ENCODE assay signal across 25 cellular contexts in the genomic region with DNA sequence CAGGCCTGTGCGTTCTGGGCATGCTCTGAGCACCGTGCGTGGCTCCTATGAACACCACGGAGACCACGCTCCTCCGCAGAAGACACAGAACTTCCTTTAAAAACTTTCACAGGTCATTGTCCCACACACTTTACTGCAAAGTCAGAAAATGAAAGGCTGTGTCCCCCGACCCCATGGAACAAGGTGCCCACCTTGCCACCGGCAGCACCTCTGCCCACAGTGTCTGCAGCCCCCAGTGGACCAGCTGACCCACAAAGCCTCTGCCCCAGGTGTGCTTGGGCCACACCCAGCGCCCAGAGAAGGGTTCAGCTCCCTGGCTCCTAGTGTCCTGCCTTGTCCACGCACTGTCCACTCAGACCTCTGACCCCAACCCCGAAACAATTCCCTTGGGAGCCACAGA. TPM values are rescaled to one million over a fixed set of nuclear protein-coding genes. Genes with fewer than 3 reads are reported as not detected.
DNase-seq lines count a peak whose midpoint lies in the region; ATAC-seq and TF ChIP-seq lines count a peak whose summit lies in the region.
"Had no signal": no experiment of that assay in that cellular context is flagged by ENCODE, and none has a peak within 500 bp of the region (broad histone marks: within the 10 kb centered on the region; RNA-seq: fewer than 3 reads in every experiment).

No MANE protein-coding gene starts in this region.

- no peak overlapping the region for H3K9ac ChIP-seq in trophoblast cell (ENCODE audit: low read length)
- H3K9ac ChIP-seq in neural progenitor cell = no peak overlapping the region
- H3K9ac ChIP-seq: KMS-11 had no signal

- H3K23ac ChIP-seq in trophoblast cell (ENCODE audit: low read length) = no peak overlapping the region

- peaks cover 9% of the 10 kb centered on the region for H3K4me1 Mint-ChIP-seq in neural progenitor cell

- H2BK5ac ChIP-seq in trophoblast cell (ENCODE audit: low read depth, low read length, poor library complexity) = no peak overlapping the region

- no peak overlapping the region for H3K27ac Mint-ChIP-seq in neural progenitor cell
- H3K27ac Mint-ChIP-seq: CD4-positive, alpha-beta T cell; IgD-negative memory B cell had no signal

- no peak overlapping the region for H4K91ac ChIP-seq in trophoblast cell (ENCODE audit: low read depth, low read length)

- H2AK5ac ChIP-seq in trophoblast cell (ENCODE audit: low read length) = no peak overlapping the region

- H2BK12ac ChIP-seq in trophoblast cell (ENCODE audit: low read length) = no peak overlapping the region

- H3K79me2 ChIP-seq in trophoblast cell (ENCODE audit: control insufficient read depth, insufficient read depth, low read length, poor library complexity) (peaks cover 46% of the 10 kb centered on the region), neural progenitor cell (ENCODE audit: low read depth) (peaks cover 87% of the 10 kb centered on the region)

- H3K4me3 ChIP-seq in RWPE2 (ENCODE audit: severe bottlenecking) (no peak overlapping the region), trophoblast cell (ENCODE audit: low read depth, low read length) (no peak overlapping the region), neural progenitor cell (no peak overlapping the region)
- H3K4me3 ChIP-seq: BLaER1 treated with 17β-estradiol and CSF1 and Interleukin-3, amounts not matched to agents 10 nM and 100 nM; SJCRH30 had no signal

- no peaks in the 10 kb centered on the region for H3K79me1 ChIP-seq in trophoblast cell (ENCODE audit: low read length)

- no peak overlapping the region for H3K27ac ChIP-seq in RWPE2 (ENCODE audit: poor library complexity, severe bottlenecking)
- no peak overlapping the region for H3K27ac ChIP-seq in trophoblast cell (ENCODE audit: low read depth, low read length)
- no peak overlapping the region for H3K27ac ChIP-seq in neural progenitor cell
- H3K27ac ChIP-seq: BLaER1 treated with 17β-estradiol and CSF1 and Interleukin-3, amounts not matched to agents 10 nM and 100 nM; HL-60; KMS-11; SJCRH30 had no signal

- H3K4me1 ChIP-seq in RWPE2 (ENCODE audit: insufficient read depth, poor library complexity, severe bottlenecking) (no peaks in the 10 kb centered on the region), trophoblast cell (ENCODE audit: control insufficient read depth in 1 of 2, insufficient read depth in 2 of 2, low read length in 2 of 2) (peaks cover 0 to 4% of the 10 kb centered on the region in 2 experiments), neural progenitor cell (peaks cover 3% of the 10 kb centered on the region)
- H3K4me1 ChIP-seq: SJCRH30 had no signal

- H3K9me3 Mint-ChIP-seq in neural progenitor cell = peaks cover 24% of the 10 kb centered on the region
- H3K9me3 Mint-ChIP-seq: CD4-positive, alpha-beta T cell; IgD-negative memory B cell had no signal

- no peak overlapping the region for H4K12ac ChIP-seq in trophoblast cell (ENCODE audit: low read depth, low read length)

- H3K9me3 ChIP-seq in RWPE2 (ENCODE audit: severe bottlenecking) (no peaks in the 10 kb centered on the region), trophoblast cell (ENCODE audit: insufficient read depth, low read depth, low read length) (peaks cover 2% of the 10 kb centered on the region), neural progenitor cell (ENCODE audit: low read depth) (no peaks in the 10 kb centered on the region)
- H3K9me3 ChIP-seq: SJCRH30 had no signal

- intact Hi-C loops in cardiac septum (cut with DNase I) = no loop called here
- intact Hi-C loops in left cardiac atrium (cut with DNase I) = no loop called here

- H3K27me3 Mint-ChIP-seq in neural progenitor cell (ENCODE audit: insufficient read depth, low read depth) = peaks cover 7% of the 10 kb centered on the region
- H3K27me3 Mint-ChIP-seq: CD4-positive, alpha-beta T cell; IgD-negative memory B cell had no signal

- no peaks in the 10 kb centered on the region for H3F3A ChIP-seq in neural progenitor cell (ENCODE audit: low read depth)

- ATAC-seq in left cardiac atrium (no peak), RWPE2 (ENCODE audit: low read depth) (no peak), GM18517 (IDR thresholded peaks at IDR 0.05; ENCODE audit: unreplicated experiment) (no peak)
- ATAC-seq: Right ventricle myocardium inferior, SK-N-SH treated with all-trans-retinoic acid at 6 μM for 48 hours had no signal

- H3K4me3 Mint-ChIP-seq in neural progenitor cell = no peak overlapping the region
- H3K4me3 Mint-ChIP-seq: CD4-positive, alpha-beta T cell; IgD-negative memory B cell had no signal

- H3K18ac ChIP-seq in trophoblast cell (ENCODE audit: low read length) = no peak overlapping the region

- peak overlapping the region; percentile 83 for H3K4ac ChIP-seq in trophoblast cell (ENCODE audit: low read depth, low read length)

- H2AFZ ChIP-seq in trophoblast cell (ENCODE audit: insufficient read depth, low read length, poor library complexity) (no peak overlapping the region), neural progenitor cell (replicated peaks) (no peak overlapping the region)

- no peaks in the 10 kb centered on the region for H3K27me3 ChIP-seq in RWPE2 (ENCODE audit: insufficient read depth, poor library complexity, severe bottlenecking)
- H3K27me3 ChIP-seq in trophoblast cell (ENCODE audit: insufficient read depth, low read length) = no peaks in the 10 kb centered on the region
- no peaks in the 10 kb centered on the region for H3K27me3 ChIP-seq in neural progenitor cell
- H3K27me3 ChIP-seq: BLaER1 treated with 17β-estradiol and CSF1 and Interleukin-3, amounts not matched to agents 10 nM and 100 nM; SJCRH30 had no signal

- H3K4me2 ChIP-seq in trophoblast cell (ENCODE audit: low read length) (no peak overlapping the region), neural progenitor cell (no peak overlapping the region)
- H3K4me2 ChIP-seq: KMS-11 had no signal

- peaks cover 47% of the 10 kb centered on the region for H3K36me3 Mint-ChIP-seq in neural progenitor cell

- H3K36me3 ChIP-seq in RWPE2 (ENCODE audit: low read depth) (peaks cover 19% of the 10 kb centered on the region), trophoblast cell (ENCODE audit: control insufficient read depth in 1 of 2, insufficient read depth in 2 of 2, low read length in 2 of 2) (peaks cover 36 to 38% of the 10 kb centered on the region in 2 experiments), neural progenitor cell (no peaks in the 10 kb centered on the region)
- H3K36me3 ChIP-seq: SJCRH30 had no signal

- WGBS in trophoblast cell (ENCODE audit: extremely low coverage, insufficient coverage, insufficient read length) = no CpG with 5 or more reads among the region's 11 CpGs

- H3K14ac ChIP-seq in trophoblast cell (ENCODE audit: low read length) = no peak overlapping the region

- H2BK120ac ChIP-seq in trophoblast cell (ENCODE audit: insufficient read depth, low read length, poor library complexity) = no peak overlapping the region

- peaks cover 48% of the 10 kb centered on the region for H4K20me1 ChIP-seq in neural progenitor cell (ENCODE audit: low read depth)

- H4K8ac ChIP-seq in trophoblast cell (ENCODE audit: low read depth, low read length) = no peak overlapping the region

- TF ChIP-seq CTCF in RWPE2 (IDR thresholded peaks at IDR 0.05; ENCODE audit: poor library complexity, severe bottlenecking) = no peak
- no peak for TF ChIP-seq CTCF in neural progenitor cell (IDR thresholded peaks at IDR 0.05)

- peak; percentile 20 for DNase-seq in cardiac septum (ENCODE audit: low spot score)
- DNase-seq in left cardiac atrium = no peak
- peak; percentile 80 for DNase-seq in RWPE2 (ENCODE audit: low spot score)
- no peak for DNase-seq in trophoblast cell
- no peak for DNase-seq in neural progenitor cell (ENCODE audit: low spot score)
- DNase-seq in NOMO-1 treated with dmso at 0.1 percent for 144 hours (lab: John Stamatoyannopoulos, UW; ENCODE audit: unreplicated experiment) = no peak
- no peak for DNase-seq in NCI-H2107 treated with DMSO at 0.1 percent for 48 hours (lab: John Stamatoyannopoulos, UW; ENCODE audit: unreplicated experiment)
- DNase-seq: AML-193; CD4-positive, alpha-beta T cell; COR-L47; GF-D8; NCI-H1105; NCI-H146; NCI-H2029; NCI-H2227 treated with DMSO at 0.1 percent for 48 hours; NCI-H526 treated with DMSO at 0.1 percent for 48 hours; OCI-M1; SJCRH30 had no signal

RNA-seq across cellular contexts. Expression of a gene that starts 8.7 kb away (rescaled TPM):
- total RNA-seq in cardiac septum (13.6 TPM), left cardiac atrium (1 to 10 TPM; 8.8 to 9.3 TPM), neural progenitor cell (ENCODE audit: low replicate concordance) (9.9 and 10.8 TPM in 2 replicates)
- 49.8 TPM in 2 replicates for polyA plus RNA-seq in trophoblast cell (2013)

Comparison
In these comparisons a context has a peak if more than half of its experiments do, and no peak if none do; other contexts are left out.
1. DNase-seq: peak in cardiac septum (single experiment) and RWPE2 (single experiment); none in left cardiac atrium (single experiment), trophoblast cell (0 of 2), neural progenitor cell (single experiment), NOMO-1 treated with dmso at 0.1 percent for 144 hours (single experiment) and NCI-H2107 treated with DMSO at 0.1 percent for 48 hours (single experiment).